13 cellular contexts compared by ENCODE assay signal in genomic region chr1:234536756-234537155, GRCh38. TPM values are rescaled to one million over a fixed set of nuclear protein-coding genes. Genes with fewer than 3 reads are reported as not detected.
DNase-seq lines count a peak whose midpoint lies in the region; TF ChIP-seq lines count a peak whose summit lies in the region.
"Had no signal": no experiment of that assay in that cellular context is flagged by ENCODE, and none has a peak within 500 bp of the region (broad histone marks: within the 10 kb centered on the region; RNA-seq: fewer than 3 reads in every experiment).

No MANE protein-coding gene starts in this region.

- DNase-seq in mesenchymal stem cell (no peak), smooth muscle cell (lab: John Stamatoyannopoulos, UW; ENCODE audit: unreplicated experiment) (no peak), HT-29 (ENCODE audit: low spot score) (no peak), SKM-1 treated with dmso at 0.1 percent for 144 hours (lab: John Stamatoyannopoulos, UW; ENCODE audit: unreplicated experiment) (no peak), GM13976 (ENCODE audit: low spot score) (no peak)
- DNase-seq in stimulated activated CD4-positive, alpha-beta T cell treated with anti-CD3 and anti-CD28 coated beads, Interleukin-12 subunit alpha, Interleukin-12 subunit beta, amount 100 ng/mL, for 4 hours = no peak
- DNase-seq: activated CD4-positive, alpha-beta T cell treated with anti-CD3 and anti-CD28 coated beads, Interleukin-2, amount 50 U/mL, for 1 hour; activated T-cell treated with anti-CD3 and anti-CD28 coated beads, Interleukin-2, amount 50 U/mL, for 72 hours; HCEC 1CT; NCI-H187 treated with DMSO at 0.1 percent for 48 hours; stimulated activated naive CD4-positive, alpha-beta T cell treated with Interleukin-2 at 50 U/mL for 16 hours had no signal

- peak overlapping the region; percentile 31 for H4K8ac ChIP-seq in mesenchymal stem cell (ENCODE audit: low read length)

- H3K9ac ChIP-seq in BLaER1 (peak overlapping the region; percentile 89), mesenchymal stem cell (ENCODE audit: low read length) (peak overlapping the region; percentile 91), smooth muscle cell (ENCODE audit: low read depth) (no peak overlapping the region)

- H3F3A ChIP-seq in smooth muscle cell (ENCODE audit: low read depth) = peaks cover 40% of the 10 kb centered on the region

- H3K27me3 ChIP-seq in BLaER1 = no peaks in the 10 kb centered on the region
- peaks cover 0 to 5% of the 10 kb centered on the region in 2 experiments for H3K27me3 ChIP-seq in mesenchymal stem cell (ENCODE audit: control insufficient read depth in 1 of 2, insufficient read depth in 1 of 2, low read length in 2 of 2)
- H3K27me3 ChIP-seq in smooth muscle cell (ENCODE audit: low read depth) = no peaks in the 10 kb centered on the region

- H2BK120ac ChIP-seq in mesenchymal stem cell (ENCODE audit: low read depth, low read length) = peak overlapping the region; percentile 27

- H2AK5ac ChIP-seq in mesenchymal stem cell (ENCODE audit: low read length, severe bottlenecking) = peak overlapping the region; percentile 34

- no peak overlapping the region for H2BK5ac ChIP-seq in mesenchymal stem cell (ENCODE audit: low read depth, low read length, poor library complexity, severe bottlenecking)

- H2BK12ac ChIP-seq in mesenchymal stem cell (ENCODE audit: low read length in 2 of 2) = peak overlapping the region; percentile 25 to 33

- no peak overlapping the region for H4K91ac ChIP-seq in mesenchymal stem cell (ENCODE audit: low read length)

- H3K79me1 ChIP-seq in mesenchymal stem cell (replicated peaks; ENCODE audit: low read length, poor library complexity, severe bottlenecking) = no peaks in the 10 kb centered on the region

- 96% methylated on average over 12 of the region's 12 CpGs for WGBS in mesenchymal stem cell
- 93% methylated on average over 12 of the region's 12 CpGs for WGBS in smooth muscle cell (ENCODE audit: low lambda C conversion rate)

- in situ Hi-C loops in GM13976 (cut with MboI; ENCODE audit: low sequenced_read_pairs, unreplicated experiment) = no loop called here

- H2AFZ ChIP-seq in mesenchymal stem cell (ENCODE audit: low read depth, low read length) (no peak overlapping the region), smooth muscle cell (ENCODE audit: low read depth) (no peak overlapping the region)

- TF ChIP-seq CTCF in smooth muscle cell (IDR thresholded peaks at IDR 0.05; ENCODE audit: borderline replicate concordance, insufficient read depth, poor library complexity, severe bottlenecking) (no peak), GM13976 (IDR thresholded peaks at IDR 0.05; ENCODE audit: borderline replicate concordance, control extremely low read depth, extremely low read depth, insufficient read depth, missing control alignments) (no peak)

- H3K4me2 ChIP-seq in BLaER1 = peak overlapping the region; percentile 96
- no peak overlapping the region for H3K4me2 ChIP-seq in mesenchymal stem cell (ENCODE audit: low read length, poor library complexity, severe bottlenecking)
- H3K4me2 ChIP-seq in smooth muscle cell = no peak overlapping the region

- no peaks in the 10 kb centered on the region for H3K36me3 ChIP-seq in BLaER1
- no peaks in the 10 kb centered on the region for H3K36me3 ChIP-seq in mesenchymal stem cell (ENCODE audit: control insufficient read depth in 1 of 2, insufficient read depth in 2 of 2, low read depth in 1 of 2, low read length in 2 of 2)
- no peaks in the 10 kb centered on the region for H3K36me3 ChIP-seq in smooth muscle cell (ENCODE audit: low read depth)

- H3K4ac ChIP-seq in mesenchymal stem cell (ENCODE audit: low read depth in 1 of 2, low read length in 2 of 2) = no peak overlapping the region

- no peak overlapping the region for H3K23ac ChIP-seq in mesenchymal stem cell (ENCODE audit: low read length in 2 of 2)

- H3K18ac ChIP-seq in mesenchymal stem cell (ENCODE audit: low read depth in 1 of 2, low read length in 2 of 2) = peak overlapping the region in 1 of 2 experiments; percentile 60

- H3K4me3 ChIP-seq in BLaER1 (peak overlapping the region; percentile 61), mesenchymal stem cell (ENCODE audit: insufficient read depth in 1 of 2, low read depth in 1 of 2, low read length in 2 of 2) (no peak overlapping the region), smooth muscle cell (no peak overlapping the region)

- no peaks in the 10 kb centered on the region for H3K79me2 ChIP-seq in smooth muscle cell (ENCODE audit: low read depth)

- H3K27ac ChIP-seq in BLaER1 (peak overlapping the region; percentile 97), cingulate gyrus (ENCODE audit: low read depth, low read length) (peak overlapping the region; percentile 94), mesenchymal stem cell (ENCODE audit: low read length, poor library complexity, severe bottlenecking) (no peak overlapping the region), smooth muscle cell (ENCODE audit: low read depth) (peak overlapping the region; percentile 99)

- H4K20me1 ChIP-seq in BLaER1 (no peaks in the 10 kb centered on the region), smooth muscle cell (ENCODE audit: low read depth) (no peaks in the 10 kb centered on the region)

- no peaks in the 10 kb centered on the region for H3K9me3 ChIP-seq in BLaER1
- no peaks in the 10 kb centered on the region for H3K9me3 ChIP-seq in mesenchymal stem cell (ENCODE audit: control insufficient read depth, low read length)
- no peaks in the 10 kb centered on the region for H3K9me3 ChIP-seq in smooth muscle cell (replicated peaks; ENCODE audit: low read depth)

- H3K14ac ChIP-seq in mesenchymal stem cell (ENCODE audit: low read length in 2 of 2) = no peak overlapping the region

- H3K4me1 ChIP-seq in BLaER1 = peaks cover 100% of the 10 kb centered on the region
- peaks cover 14% of the 10 kb centered on the region for H3K4me1 ChIP-seq in mesenchymal stem cell (ENCODE audit: control insufficient read depth, insufficient read depth, low read depth, low read length)
- H3K4me1 ChIP-seq in smooth muscle cell (ENCODE audit: low read depth) = peaks cover 34% of the 10 kb centered on the region

- no peak overlapping the region for H2BK15ac ChIP-seq in mesenchymal stem cell (ENCODE audit: low read depth, poor library complexity, severe bottlenecking)

RNA-seq across cellular contexts. Expression of gene TARBP1, which starts 57.8 kb away (rescaled TPM):
- polyA plus RNA-seq in mesenchymal stem cell (2013, experiment 1 of 2) = 8.1 TPM
- polyA plus RNA-seq in mesenchymal stem cell (2013, experiment 2 of 2) = 6.9 TPM
- 28.9 and 35.6 TPM in 2 replicates for total RNA-seq in smooth muscle cell
- 6.1 and 7.8 TPM in 2 replicates for polyA plus RNA-seq in smooth muscle cell
- 23.6 and 25.8 TPM in 2 replicates for total RNA-seq in HT-29 (2014; rRNA removed; shearing (Covaris generic))
